8 cellular contexts compared by ENCODE assay signal in the genomic region with DNA sequence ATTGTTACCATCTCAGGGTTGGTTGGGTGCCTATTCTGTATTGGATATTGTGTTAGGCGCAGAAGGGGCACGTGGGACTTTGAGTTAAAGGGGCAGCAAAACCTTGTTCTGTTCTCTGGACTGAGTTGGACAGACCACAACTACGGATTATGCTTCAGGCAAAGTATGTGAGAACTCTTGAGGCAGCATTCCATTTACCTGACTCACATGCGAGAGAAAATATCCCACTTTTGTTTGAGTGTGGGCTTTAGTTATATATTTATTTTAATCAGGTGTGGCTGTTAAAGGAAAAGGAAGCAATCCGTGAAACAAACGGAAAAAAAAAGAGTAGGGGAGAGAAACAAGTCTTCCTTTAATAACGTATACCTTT. TPM values are rescaled to one million over a fixed set of nuclear protein-coding genes. Genes with fewer than 3 reads are reported as not detected.
DNase-seq lines count a peak whose midpoint lies in the region; ATAC-seq and TF ChIP-seq lines count a peak whose summit lies in the region.

No MANE protein-coding gene starts in this region.

- no peaks in the 10 kb centered on the region for H3K27me3 ChIP-seq in DOHH2 (ENCODE audit: control insufficient read depth, low read length)
- no peaks in the 10 kb centered on the region for H3K27me3 ChIP-seq in MG63
- H3K27me3 ChIP-seq in mammary epithelial cell (ENCODE audit: insufficient read depth, low read length): no peaks in the 10 kb centered on the region
- H3K27me3 ChIP-seq in right lobe of liver: no peaks in the 10 kb centered on the region
- no peaks in the 10 kb centered on the region for H3K27me3 ChIP-seq in upper lobe of left lung

- CTCF ChIA-PET in mammary epithelial cell (lab: Charles Lee; ENCODE audit: low non-redundant PET): no interaction called here

- DNase-seq in MG63: peak; percentile 13
- peak; percentile 62 for DNase-seq in mammary epithelial cell
- DNase-seq in right lobe of liver: no peak
- peak in 1 of 2 donors; percentile 40 for DNase-seq in upper lobe of left lung
- DNase-seq in GF-D8 (lab: John Stamatoyannopoulos, UW): no peak

- H3K79me2 ChIP-seq in DOHH2 (ENCODE audit: control insufficient read depth, low read length): peaks cover 23% of the 10 kb centered on the region
- H3K79me2 ChIP-seq in mammary epithelial cell (ENCODE audit: insufficient read depth, low read length): no peaks in the 10 kb centered on the region

- peak; percentile 1 to 52 (median 18) for ATAC-seq in right lobe of liver
- ATAC-seq in upper lobe of left lung (ENCODE audit: low FRiP score in 2 of 2): peak; percentile 55 to 87
- no peak for ATAC-seq in GM19452 (IDR thresholded peaks at IDR 0.05; ENCODE audit: unreplicated experiment)
- no peak for ATAC-seq in GM18907 (IDR thresholded peaks at IDR 0.05; ENCODE audit: unreplicated experiment)

- peak overlapping the region; percentile 72 for H3K4me2 ChIP-seq in DOHH2 (ENCODE audit: low read length)
- peak overlapping the region; percentile 78 for H3K4me2 ChIP-seq in mammary epithelial cell (ENCODE audit: insufficient read depth, low read depth, low read length)

- H3K9me3 ChIP-seq in DOHH2 (ENCODE audit: control insufficient read depth, insufficient read depth, low read length) (no peaks in the 10 kb centered on the region), MG63 (no peaks in the 10 kb centered on the region), mammary epithelial cell (replicated peaks; ENCODE audit: insufficient read depth, low read length) (no peaks in the 10 kb centered on the region), right lobe of liver (no peaks in the 10 kb centered on the region), upper lobe of left lung (no peaks in the 10 kb centered on the region)

- no peaks in the 10 kb centered on the region for H3F3A ChIP-seq in DOHH2 (ENCODE audit: control insufficient read depth, insufficient read depth)

- TF ChIP-seq EP300 in upper lobe of left lung (IDR thresholded peaks at IDR 0.05): no peak

- no peaks in the 10 kb centered on the region for H3K9me2 ChIP-seq in DOHH2 (replicated peaks; ENCODE audit: control insufficient read depth, low read length)

- peak overlapping the region; percentile 97 for H2AFZ ChIP-seq in mammary epithelial cell (ENCODE audit: low read depth, low read length)

- peak overlapping the region; percentile 79 for H3K4me3 ChIP-seq in DOHH2 (ENCODE audit: low read length)
- H3K4me3 ChIP-seq in MG63: peak overlapping the region; percentile 60
- H3K4me3 ChIP-seq in mammary epithelial cell (replicated peaks in 1 of 3; ENCODE audit: insufficient read depth in 1 of 3, low read depth in 2 of 3, low read length in 3 of 3): peak overlapping the region; percentile 67 to 87 (median 72)
- H3K4me3 ChIP-seq in right lobe of liver: peak overlapping the region; percentile 74 to 77 (median 77)
- H3K4me3 ChIP-seq in upper lobe of left lung: peak overlapping the region; percentile 44 to 77 (median 58)

- TF ChIP-seq CTCF in DOHH2 (IDR thresholded peaks at IDR 0.05; ENCODE audit: low read depth, low read length, poor library complexity, severe bottlenecking): no peak
- no peak for TF ChIP-seq CTCF in mammary epithelial cell (conservative IDR thresholded peaks at IDR 0.05 in 1 of 2, IDR thresholded peaks at IDR 0.05 in 1 of 2; ENCODE audit: extremely low read depth in 1 of 2, insufficient read depth in 1 of 2, low read depth in 1 of 2, low read length in 2 of 2)
- no peak for TF ChIP-seq CTCF in right lobe of liver (IDR thresholded peaks at IDR 0.05)
- no peak for TF ChIP-seq CTCF in upper lobe of left lung (IDR thresholded peaks at IDR 0.05)

- no peaks in the 10 kb centered on the region for H4K20me1 ChIP-seq in DOHH2 (ENCODE audit: control insufficient read depth, insufficient read depth, low read depth, low read length)
- H4K20me1 ChIP-seq in mammary epithelial cell (ENCODE audit: insufficient read depth, low read length): no peaks in the 10 kb centered on the region

- TF ChIP-seq POLR2A in right lobe of liver (IDR thresholded peaks at IDR 0.05) (no peak), upper lobe of left lung (IDR thresholded peaks at IDR 0.05) (no peak)

- peaks cover 29% of the 10 kb centered on the region for H3K4me1 ChIP-seq in DOHH2 (ENCODE audit: control insufficient read depth, low read length)
- peaks cover 6% of the 10 kb centered on the region for H3K4me1 ChIP-seq in mammary epithelial cell (ENCODE audit: insufficient read depth, low read length)
- peaks cover 0 to 6% (median 0%) of the 10 kb centered on the region in 4 donors for H3K4me1 ChIP-seq in right lobe of liver
- H3K4me1 ChIP-seq in upper lobe of left lung: peaks cover 2 to 21% (median 7%) of the 10 kb centered on the region in 4 donors

- H3K36me3 ChIP-seq in DOHH2 (ENCODE audit: control insufficient read depth, low read length): no peaks in the 10 kb centered on the region
- no peaks in the 10 kb centered on the region for H3K36me3 ChIP-seq in MG63
- no peaks in the 10 kb centered on the region for H3K36me3 ChIP-seq in mammary epithelial cell (ENCODE audit: insufficient read depth, low read length)
- no peaks in the 10 kb centered on the region for H3K36me3 ChIP-seq in right lobe of liver
- H3K36me3 ChIP-seq in upper lobe of left lung: no peaks in the 10 kb centered on the region

- intact Hi-C loops in mammary epithelial cell (cut with micrococcal nuclease): loop anchor here (1.0 to 5.0 kb wide), 2 partner anchors 212 to 406 kb away; a partner anchor contains a TSS
- intact Hi-C loops in right lobe of liver (cut with DNase I): loop anchor here in 1 of 2 donors (10.0 kb wide), 1 partner anchor 399 kb away; no protein-coding TSS in a partner anchor

- peak overlapping the region; percentile 60 for H3K9ac ChIP-seq in mammary epithelial cell (ENCODE audit: insufficient read depth, low read length)

- BruUV-seq in mammary epithelial cell (replicated peaks; lab: Mats Ljungman, UMichigan): TSS peak; percentile 90

- WGBS in mammary epithelial cell (ENCODE audit: low coverage, missing lambda C conversion rate): 3% methylated on average over 7 of the region's 7 CpGs
- 7% methylated on average over 7 of the region's 7 CpGs for WGBS in right lobe of liver (ENCODE audit: insufficient coverage, low coverage, low lambda C conversion rate, missing lambda C conversion rate)
- 11 to 15% methylated on average over 7 of the region's 7 CpGs for WGBS in upper lobe of left lung, 2 donors

- dilution Hi-C loops in mammary epithelial cell (cut with HindIII; ENCODE audit: low sequenced_read_pairs): loop anchor here (25.0 kb wide), 2 partner anchors 242 to 392 kb away; no protein-coding TSS in a partner anchor

- in situ Hi-C loops in mammary epithelial cell (cut with MboI; ENCODE audit: low sequenced_read_pairs in 2 of 2): loop anchor here in 1 of 2 donors (10.0 to 25.0 kb wide), 2 partner anchors 217 to 409 kb away; a partner anchor contains a TSS

- H3K27ac ChIP-seq in DOHH2 (ENCODE audit: low read depth, low read length) (no peak overlapping the region), mammary epithelial cell (ENCODE audit: insufficient read depth, low read depth, low read length) (peak overlapping the region; percentile 54), right lobe of liver (peak overlapping the region; percentile 60 to 81 (median 63)), upper lobe of left lung (peak overlapping the region; percentile 66 to 85 (median 83))

RNA-seq across cellular contexts. Expression of a gene that starts 0.6 kb away (rescaled TPM):
- total RNA-seq in MG63 (2014; rRNA removed; shearing (Covaris generic); ENCODE audit: low replicate concordance): 1.3 and 2.1 TPM in 2 replicates
- 1 to 10 TPM; 4.0 to 6.8 TPM for total RNA-seq in mammary epithelial cell
- 7.1 TPM for polyA plus RNA-seq in mammary epithelial cell
- polyA minus RNA-seq in mammary epithelial cell: 22.1 TPM
- total RNA-seq in right lobe of liver: 10 to 100 TPM; 13.0 to 30.5 (median 18.2) TPM
- total RNA-seq in upper lobe of left lung: 10 to 100 TPM in 5 of 6 donors, 1 to 10 TPM in 1; 7.3 to 52.3 (median 21.7) TPM

RNA-seq across cellular contexts. Expression of a gene that starts 17.0 kb away (rescaled TPM):
- 11.1 and 53.0 TPM in 2 replicates for total RNA-seq in MG63 (2014; rRNA removed; shearing (Covaris generic); ENCODE audit: low replicate concordance)
- total RNA-seq in mammary epithelial cell (10 to 100 TPM; 31.1 to 43.2 TPM), right lobe of liver (10 to 100 TPM in 5 of 6 experiments, 1 to 10 TPM in 1; 8.0 to 26.9 (median 15.7) TPM), upper lobe of left lung (10 to 100 TPM; 16.5 to 62.5 (median 24.0) TPM)
- polyA plus RNA-seq in mammary epithelial cell: 11.7 TPM
- polyA minus RNA-seq in mammary epithelial cell: 28.9 TPM

Comparison
In these comparisons a context has a peak if more than half of its experiments do, and no peak if none do; other contexts are left out.
1. DNase-seq: peak in MG63 (single experiment) and mammary epithelial cell (single experiment); none in right lobe of liver (0 of 3) and GF-D8 (single experiment).
2. ATAC-seq: peak in right lobe of liver (4 of 4) and upper lobe of left lung (2 of 2); none in GM19452 (single experiment) and GM18907 (single experiment).
3. Peak in every context shown above with its lines, with median percentiles within 50 percentile points of each other: H3K4me3 ChIP-seq.